Comparison of ENCODE assay signal across 21 cellular contexts in genomic region chr15:75176404-75176761, GRCh38. TPM values are rescaled to one million over a fixed set of nuclear protein-coding genes. Genes with fewer than 3 reads are reported as not detected.
A peak's percentile ranks its signal among the peaks of the same experiment; 100 is the strongest.
DNase-seq lines count a peak whose midpoint lies in the region; ATAC-seq, FAIRE-seq and TF ChIP-seq lines count a peak whose summit lies in the region.
"Had no signal": no experiment of that assay in that cellular context is flagged by ENCODE, and none has a peak within 500 bp of the region (broad histone marks: within the 10 kb centered on the region; RNA-seq: fewer than 3 reads in every experiment).

No MANE protein-coding gene starts in this region.

- H3K4me3 ChIP-seq in mammary epithelial cell (replicated peaks in 1 of 3; ENCODE audit: insufficient read depth in 1 of 3, low read depth in 2 of 3, low read length in 3 of 3) (no peak overlapping the region), H1 (ENCODE audit: extremely low read depth in 1 of 4, insufficient read depth in 2 of 4, low read depth in 3 of 4, low read length in 4 of 4) (no peak overlapping the region), pancreas (no peak overlapping the region)
- H3K4me3 ChIP-seq: right lobe of liver had no signal

- no peaks in the 10 kb centered on the region for H4K20me1 ChIP-seq in mammary epithelial cell (ENCODE audit: insufficient read depth, low read length)
- H4K20me1 ChIP-seq in H1 (replicated peaks in 1 of 2; ENCODE audit: control insufficient read depth in 1 of 2, insufficient read depth in 2 of 2, low read length in 2 of 2), result no peaks in the 10 kb centered on the region

- FAIRE-seq in H1 (lab: Jason Lieb, UNC), result no peak
- no peak for FAIRE-seq in pancreas (lab: Jason Lieb, UNC)
- FAIRE-seq: A204.1, GM12892, HTR-8/SVneo had no signal

- intact Hi-C loops in MCF 10A (cut with micrococcal nuclease), result no loop called here
- intact Hi-C loops in mammary epithelial cell (cut with micrococcal nuclease), result no loop called here
- intact Hi-C loops in pancreas (cut with DNase I), result no loop called here

- H3K23ac ChIP-seq in H1 (ENCODE audit: insufficient read length), result no peak overlapping the region

- no peak overlapping the region for H3K4ac ChIP-seq in H1 (replicated peaks; ENCODE audit: insufficient read length, low read depth, low read length)

- no peak for TF ChIP-seq POLR2A in H1 (IDR thresholded peaks at IDR 0.05; ENCODE audit: control extremely low read depth in 1 of 2, low read depth in 2 of 2, low read length in 2 of 2)

- BruUV-seq in MCF 10A (replicated peaks; lab: Mats Ljungman, UMichigan), result no TSS peak
- no TSS peak for BruUV-seq in mammary epithelial cell (replicated peaks; lab: Mats Ljungman, UMichigan)

- POLR2A ChIA-PET in MCF 10A (lab: Yijun Ruan, JAX), result interaction anchor here (0.9 to 1.2 kb wide), 2 partner anchors 9 to 24 kb away, joined by 4 read pairs; no protein-coding TSS in a partner anchor
- POLR2A ChIA-PET in H1 (lab: Charles Lee; ENCODE audit: partially characterized antibody), result no interaction called here
- POLR2A ChIA-PET in naive thymus-derived CD8-positive, alpha-beta T cell (lab: Charles Lee), result no interaction called here

- H3K4me2 ChIP-seq in mammary epithelial cell (ENCODE audit: insufficient read depth, low read depth, low read length) (no peak overlapping the region), H1 (ENCODE audit: insufficient read depth in 1 of 2, low read depth in 2 of 2, low read length in 2 of 2) (no peak overlapping the region)

- no peaks in the 10 kb centered on the region for H3K9me3 ChIP-seq in mammary epithelial cell (replicated peaks; ENCODE audit: insufficient read depth, low read length)
- no peaks in the 10 kb centered on the region for H3K9me3 ChIP-seq in H1 (ENCODE audit: insufficient read depth in 2 of 2, low read depth in 1 of 2, low read length in 1 of 2)
- H3K9me3 ChIP-seq in pancreas, result no peaks in the 10 kb centered on the region
- H3K9me3 ChIP-seq: right lobe of liver had no signal

- H3K36me3 ChIP-seq in mammary epithelial cell (ENCODE audit: insufficient read depth, low read length) (no peaks in the 10 kb centered on the region), H1 (ENCODE audit: control insufficient read depth in 2 of 4, insufficient read depth in 4 of 4, low read length in 3 of 4) (no peaks in the 10 kb centered on the region), pancreas (no peaks in the 10 kb centered on the region)
- H3K36me3 ChIP-seq: right lobe of liver had no signal

- H3K79me1 ChIP-seq in H1 (ENCODE audit: low read depth, low read length), result no peaks in the 10 kb centered on the region

- H3K27ac Mint-ChIP-seq in MCF 10A (ENCODE audit: low read depth, unreplicated experiment), result peak overlapping the region; percentile 70
- H3K27ac Mint-ChIP-seq in type B pancreatic cell, result peak overlapping the region; percentile 31
- no peak overlapping the region for H3K27ac Mint-ChIP-seq in naive thymus-derived CD8-positive, alpha-beta T cell
- H3K27ac Mint-ChIP-seq: activated CD4-positive, alpha-beta T cell treated with anti-CD3 and anti-CD28 coated beads for 36 hours; activated CD8-positive, alpha-beta memory T cell treated with anti-CD3 and anti-CD28 coated beads, Interleukin-2, amount 10 ng/mL, durations not matched to agents 7 days and 5 days; CD4-positive, CD25-positive, alpha-beta regulatory T cell had no signal

- 85% methylated on average over 4 of the region's 4 CpGs for WGBS in mammary epithelial cell (ENCODE audit: low coverage, missing lambda C conversion rate)
- WGBS in H1 (ENCODE audit: extremely low coverage in 1 of 2, insufficient coverage in 1 of 2, insufficient read length in 1 of 2, insufficient replicate concordance in 2 of 2, low coverage in 1 of 2, low lambda C conversion rate in 2 of 2, missing lambda C conversion rate in 1 of 2), 2 experiments, result 84% methylated on average over 4 of the region's 4 CpGs; no CpG with 5 or more reads in 1 of the 2 experiments
- WGBS in pancreas, 2 donors, result 82 to 83% methylated on average over 4 of the region's 4 CpGs

- H2AK5ac ChIP-seq in H1 (ENCODE audit: low read depth, low read length), result no peak overlapping the region

- no peak overlapping the region for H2BK15ac ChIP-seq in H1 (ENCODE audit: low read length)

- in situ Hi-C loops in mammary epithelial cell (cut with MboI; ENCODE audit: low sequenced_read_pairs in 2 of 2), result no loop called here

- H2BK5ac ChIP-seq in H1 (ENCODE audit: low read depth, low read length), result no peak overlapping the region

- H3K79me2 ChIP-seq in mammary epithelial cell (ENCODE audit: insufficient read depth, low read length), result no peaks in the 10 kb centered on the region
- H3K79me2 ChIP-seq in H1 (ENCODE audit: control insufficient read depth in 1 of 2, insufficient read depth in 2 of 2, low read length in 2 of 2), result no peaks in the 10 kb centered on the region

- H2BK120ac ChIP-seq in H1 (replicated peaks; ENCODE audit: low read depth, low read length), result no peak overlapping the region

- H3K4me3 Mint-ChIP-seq in MCF 10A (ENCODE audit: unreplicated experiment) (no peak overlapping the region), type B pancreatic cell (peak overlapping the region; percentile 8)
- H3K4me3 Mint-ChIP-seq in naive thymus-derived CD8-positive, alpha-beta T cell, result no peak overlapping the region
- H3K4me3 Mint-ChIP-seq: activated CD4-positive, alpha-beta T cell treated with anti-CD3 and anti-CD28 coated beads for 36 hours; activated CD8-positive, alpha-beta memory T cell treated with anti-CD3 and anti-CD28 coated beads, Interleukin-2, amount 10 ng/mL, durations not matched to agents 7 days and 5 days; CD4-positive, CD25-positive, alpha-beta regulatory T cell had no signal

- H3K27me3 Mint-ChIP-seq in MCF 10A (ENCODE audit: insufficient read depth, unreplicated experiment), result no peaks in the 10 kb centered on the region
- no peaks in the 10 kb centered on the region for H3K27me3 Mint-ChIP-seq in type B pancreatic cell
- peaks cover 12 to 39% (median 25%) of the 10 kb centered on the region in 5 donors for H3K27me3 Mint-ChIP-seq in naive thymus-derived CD8-positive, alpha-beta T cell

- H3K4me1 ChIP-seq in mammary epithelial cell (ENCODE audit: insufficient read depth, low read length) (peaks cover 44% of the 10 kb centered on the region), H1 (replicated peaks in 1 of 4; ENCODE audit: control insufficient read depth in 3 of 4, insufficient read depth in 4 of 4, low read length in 3 of 4) (peaks cover 4 to 22% (median 17%) of the 10 kb centered on the region in 4 experiments), pancreas (peaks cover 0 to 18% (median 0%) of the 10 kb centered on the region in 3 donors)

- H3K23me2 ChIP-seq in H1 (ENCODE audit: low read depth, low read length), result no peaks in the 10 kb centered on the region; the same call in 1 of the 2 replicates

- H3K56ac ChIP-seq in H1 (replicated peaks; ENCODE audit: insufficient read length, low read depth, low read length), result no peak overlapping the region

- dilution Hi-C loops in mammary epithelial cell (cut with HindIII; ENCODE audit: low sequenced_read_pairs), result no loop called here

- no peaks in the 10 kb centered on the region for H3K9me3 Mint-ChIP-seq in MCF 10A (ENCODE audit: unreplicated experiment)
- H3K9me3 Mint-ChIP-seq in type B pancreatic cell, result no peaks in the 10 kb centered on the region
- H3K9me3 Mint-ChIP-seq in naive thymus-derived CD8-positive, alpha-beta T cell, result no peaks in the 10 kb centered on the region
- H3K9me3 Mint-ChIP-seq: CD4-positive, CD25-positive, alpha-beta regulatory T cell had no signal

- H3K18ac ChIP-seq in H1 (ENCODE audit: extremely low read depth, low read length), result no peak overlapping the region

- CTCF ChIA-PET in MCF 10A (lab: Yijun Ruan, JAX), result no interaction called here
- CTCF ChIA-PET in mammary epithelial cell (lab: Charles Lee; ENCODE audit: low non-redundant PET), result no interaction called here
- CTCF ChIA-PET in H1 (lab: Charles Lee; ENCODE audit: partially characterized antibody), result interaction anchor here (1.5 kb wide), 2 partner anchors 17 to 24 kb away, joined by 3 to 4 read pairs; no protein-coding TSS in a partner anchor

- TF ChIP-seq CTCF in MCF 10A (IDR thresholded peaks at IDR 0.05; ENCODE audit: unreplicated experiment) (no peak), mammary epithelial cell (conservative IDR thresholded peaks at IDR 0.05 in 1 of 2, IDR thresholded peaks at IDR 0.05 in 1 of 2; ENCODE audit: extremely low read depth in 1 of 2, insufficient read depth in 1 of 2, low read depth in 1 of 2, low read length in 2 of 2) (no peak), H1 (IDR thresholded peaks at IDR 0.05; ENCODE audit: control extremely low read depth in 1 of 3, insufficient read depth in 1 of 3, low read depth in 1 of 3, low read length in 3 of 3) (no peak), pancreas (IDR thresholded peaks at IDR 0.05) (no peak), type B pancreatic cell (conservative IDR thresholded peaks at IDR 0.05) (no peak)

- H3K27ac ChIP-seq in mammary epithelial cell (ENCODE audit: insufficient read depth, low read depth, low read length) (no peak overlapping the region), H1 (ENCODE audit: low read depth, low read length) (no peak overlapping the region), pancreas (peak overlapping the region; percentile 15 to 78 (median 70))
- H3K27ac ChIP-seq: right lobe of liver had no signal

- no peak overlapping the region for H3K14ac ChIP-seq in H1 (ENCODE audit: insufficient read length)

- no peak overlapping the region for H2BK20ac ChIP-seq in H1 (ENCODE audit: low read length)

- H3K9ac ChIP-seq in mammary epithelial cell (ENCODE audit: insufficient read depth, low read length) (no peak overlapping the region), H1 (replicated peaks in 1 of 4; ENCODE audit: extremely low read depth in 1 of 4, low read depth in 3 of 4, low read length in 3 of 4) (no peak overlapping the region)

- H3K4me1 Mint-ChIP-seq in MCF 10A (ENCODE audit: insufficient read depth, unreplicated experiment) (peaks cover 26% of the 10 kb centered on the region), type B pancreatic cell (ENCODE audit: unreplicated experiment) (peaks cover 34% of the 10 kb centered on the region)
- peaks cover 5 to 23% (median 10%) of the 10 kb centered on the region in 4 donors for H3K4me1 Mint-ChIP-seq in naive thymus-derived CD8-positive, alpha-beta T cell

- DNase-seq in MCF 10A (ENCODE audit: unreplicated experiment) (no peak), mammary epithelial cell (no peak), H1 (ENCODE audit: low read depth in 1 of 2, low spot score in 2 of 2) (no peak), pancreas (no peak), type B pancreatic cell (ENCODE audit: extremely low spot score, unreplicated experiment) (no peak), glomerular visceral epithelial cell (ENCODE audit: extremely low spot score) (no peak)
- DNase-seq in naive thymus-derived CD8-positive, alpha-beta T cell, result no peak
- no peak for DNase-seq in activated T-cell treated with anti-CD3 and anti-CD28 coated beads, Interleukin-2, amount 50 U/mL, for 1 hour
- DNase-seq: activated CD4-positive, alpha-beta T cell treated with anti-CD3 and anti-CD28 coated beads for 36 hours; activated CD8-positive, alpha-beta memory T cell treated with anti-CD3 and anti-CD28 coated beads, Interleukin-2, amount 10 ng/mL, durations not matched to agents 7 days and 5 days; CD4-positive, CD25-positive, alpha-beta regulatory T cell; cerebellar nuclear complex; DMS153; hippocampal formation; islet precursor cell; midbrain; NCI-H146; right lobe of liver had no signal

- H3K27me3 ChIP-seq in mammary epithelial cell (ENCODE audit: insufficient read depth, low read length) (no peaks in the 10 kb centered on the region), H1 (replicated peaks in 1 of 4; ENCODE audit: control insufficient read depth in 3 of 4, extremely low read depth in 1 of 4, insufficient read depth in 3 of 4, low read length in 3 of 4) (peaks cover 0 to 16% (median 7%) of the 10 kb centered on the region in 4 experiments; a peak in 4 of 7 replicates), pancreas (no peaks in the 10 kb centered on the region)
- H3K27me3 ChIP-seq: right lobe of liver had no signal

- H4K91ac ChIP-seq in H1 (replicated peaks; ENCODE audit: insufficient read length, low read length), result peak overlapping the region; percentile 56

- no peak overlapping the region for H4K8ac ChIP-seq in H1 (ENCODE audit: extremely low read depth, insufficient read depth, low read length)

- peak in 2 of 4 donors; percentile 4 to 8 for ATAC-seq in pancreas
- no peak for ATAC-seq in naive thymus-derived CD8-positive, alpha-beta T cell
- ATAC-seq: activated CD4-positive, alpha-beta T cell treated with anti-CD3 and anti-CD28 coated beads for 36 hours; activated CD8-positive, alpha-beta memory T cell treated with anti-CD3 and anti-CD28 coated beads, Interleukin-2, amount 10 ng/mL, durations not matched to agents 7 days and 5 days had no signal

- no peak overlapping the region for H4K5ac ChIP-seq in H1 (ENCODE audit: insufficient read length, low read depth, low read length)

- H2BK12ac ChIP-seq in H1 (ENCODE audit: low read depth, low read length), result no peak overlapping the region

- H3K36me3 Mint-ChIP-seq in MCF 10A (ENCODE audit: insufficient read depth, unreplicated experiment) (no peaks in the 10 kb centered on the region), type B pancreatic cell (no peaks in the 10 kb centered on the region)
- no peaks in the 10 kb centered on the region for H3K36me3 Mint-ChIP-seq in naive thymus-derived CD8-positive, alpha-beta T cell
- H3K36me3 Mint-ChIP-seq: CD4-positive, CD25-positive, alpha-beta regulatory T cell had no signal

- TF ChIP-seq EP300 in H1 (IDR thresholded peaks at IDR 0.05; ENCODE audit: borderline replicate concordance in 1 of 2, low read depth in 2 of 2, low read length in 2 of 2), result no peak

- no peak for TF ChIP-seq RAD21 in H1 (IDR thresholded peaks at IDR 0.05 in 1 of 2, conservative IDR thresholded peaks at IDR 0.05 in 1 of 2; ENCODE audit: low read depth in 2 of 2, low read length in 2 of 2)

- H2AFZ ChIP-seq in mammary epithelial cell (ENCODE audit: low read depth, low read length) (no peak overlapping the region), H1 (ENCODE audit: low read length) (no peak overlapping the region)

RNA-seq across cellular contexts. Expression of gene C15orf39, which starts 25.3 kb away (rescaled TPM):
- 13.3 and 17.2 TPM in 2 replicates for total RNA-seq in MCF 10A (2022)
- total RNA-seq in mammary epithelial cell, result 10 to 100 TPM in 1 of 2 donors, 1 to 10 TPM in 1; 3.8 to 22.8 TPM
- polyA plus RNA-seq in mammary epithelial cell, result 9.0 TPM
- polyA minus RNA-seq in mammary epithelial cell, result 31.5 TPM
- total RNA-seq in H1 (2021; fragmentation: NEBNext Ultra II Directional; extraction: Animal tissue kit (Norgen Biotek cat#: 25700)), result 35.6 and 38.5 TPM in 2 replicates
- polyA plus RNA-seq in H1 (2011; rRNA removed), result 13.8 and 18.9 TPM in 2 replicates
- 5.7 TPM for polyA plus RNA-seq in H1 (2011; cell fraction: cytosol; rRNA removed)
- 15.1 TPM for polyA plus RNA-seq in H1 (2011; cell fraction: nucleus; rRNA removed)
- 17.6 to 27.7 TPM (median 24.3 TPM) in 4 replicates for polyA plus RNA-seq in H1 (2012, experiment 1 of 2)
- 24.9 TPM for polyA plus RNA-seq in H1 (2012, experiment 2 of 2)
- polyA plus RNA-seq in H1 (2013, experiment 1 of 2), result 23.9 TPM
- polyA plus RNA-seq in H1 (2013, experiment 2 of 2), result 24.3 TPM
- polyA minus RNA-seq in H1 (2011; rRNA and poly(A)+ RNA removed), result 14.5 and 15.8 TPM in 2 replicates
- polyA minus RNA-seq in H1 (2011; cell fraction: cytosol; rRNA and poly(A)+ RNA removed), result 23.3 TPM
- 21.6 TPM for polyA minus RNA-seq in H1 (2011; cell fraction: nucleus; rRNA and poly(A)+ RNA removed)
- 10 to 100 TPM in 4 of 6 donors, 1 to 10 TPM in 2; 8.2 to 27.4 (median 16.3) TPM for total RNA-seq in pancreas
- polyA plus RNA-seq in pancreas, result 10 to 100 TPM in 1 of 2 donors, 1 to 10 TPM in 1; 7.9 to 11.1 TPM
- 44.5 and 70.3 TPM in 2 replicates for total RNA-seq in type B pancreatic cell (ENCODE audit: low replicate concordance)
- 10 to 100 TPM; 20.7 to 27.6 TPM for total RNA-seq in naive thymus-derived CD8-positive, alpha-beta T cell
- polyA plus RNA-seq in naive thymus-derived CD8-positive, alpha-beta T cell, result 1 to 10 TPM; 1.0 to 4.5 (median 2.3) TPM

Comparison
In these comparisons a context has a peak if more than half of its experiments do, and no peak if none do; other contexts are left out.
1. H3K27ac Mint-ChIP-seq: peak in MCF 10A (single experiment) and type B pancreatic cell (single experiment); none in naive thymus-derived CD8-positive, alpha-beta T cell (0 of 10).
2. H3K27ac ChIP-seq: peak in pancreas (4 of 4); none in mammary epithelial cell (single experiment) and H1 (single experiment).